25 cellular contexts compared by ENCODE assay signal in the genomic region with DNA sequence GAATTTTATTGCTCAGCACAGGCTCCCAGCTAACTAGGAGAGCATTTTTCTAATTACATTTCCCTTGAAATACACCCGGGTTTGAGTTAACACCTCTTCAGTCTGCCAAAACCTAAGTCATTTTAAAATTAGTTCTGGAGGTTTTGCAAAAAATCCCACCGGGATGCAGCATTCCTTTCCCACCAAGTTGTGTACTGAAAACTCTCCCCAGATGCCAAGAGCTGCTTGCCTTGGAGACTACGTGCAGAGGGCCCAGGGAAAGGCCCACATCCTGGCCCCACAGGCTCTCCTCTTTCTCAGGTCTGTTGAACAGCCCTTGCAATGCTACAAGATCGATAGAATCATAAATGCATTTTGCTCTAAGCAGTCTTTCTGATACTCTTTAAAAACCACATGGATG.
"Had no signal": no experiment of that assay in that cellular context is flagged by ENCODE, and none has a peak within 500 bp of the region (broad histone marks: within the 10 kb centered on the region; RNA-seq: fewer than 3 reads in every experiment).

No MANE protein-coding gene starts in this region.

- H3K4me3 ChIP-seq: coronary artery, esophagus muscularis mucosa, gastrocnemius medialis, left lung, ovary, smooth muscle cell, stomach, testis, tibial nerve, upper lobe of right lung, uterus had no signal

- H3K4me2 ChIP-seq: smooth muscle cell had no signal

- H3K9me3 Mint-ChIP-seq: stimulated activated effector memory CD8-positive, alpha-beta T cell treated with anti-CD3 and anti-CD28 coated beads, Interleukin-12 subunit alpha, Interleukin-12 subunit beta, amount 100 ng/mL, for 72 hours had no signal

- H3K4me3 Mint-ChIP-seq: naive thymus-derived CD8-positive, alpha-beta T cell; stimulated activated effector memory CD8-positive, alpha-beta T cell treated with anti-CD3 and anti-CD28 coated beads, Interleukin-12 subunit alpha, Interleukin-12 subunit beta, amount 100 ng/mL, for 72 hours had no signal

- H3K27me3 Mint-ChIP-seq: naive thymus-derived CD8-positive, alpha-beta T cell had no signal

- H3K27me3 ChIP-seq: esophagus muscularis mucosa, gastrocnemius medialis, left lung, ovary, stomach, testis, tibial nerve, upper lobe of right lung, uterus had no signal

- H3K36me3 ChIP-seq: esophagus muscularis mucosa, gastrocnemius medialis, left lung, ovary, stomach, tibial nerve, upper lobe of right lung, uterus had no signal

- H3K4me1 Mint-ChIP-seq: stimulated activated effector memory CD8-positive, alpha-beta T cell treated with anti-CD3 and anti-CD28 coated beads, Interleukin-12 subunit alpha, Interleukin-12 subunit beta, amount 100 ng/mL, for 72 hours had no signal

- H3K36me3 Mint-ChIP-seq: stimulated activated effector memory CD8-positive, alpha-beta T cell treated with anti-CD3 and anti-CD28 coated beads, Interleukin-12 subunit alpha, Interleukin-12 subunit beta, amount 100 ng/mL, for 72 hours had no signal

- DNase-seq: dermis blood vessel endothelial cell; effector memory CD4-positive, alpha-beta T cell; foreskin fibroblast; gastrocnemius medialis; head of caudate nucleus; left cardiac atrium; left lung; mammary epithelial cell; naive thymus-derived CD8-positive, alpha-beta T cell; occipital lobe; ovary; retina; stimulated activated CD4-positive, alpha-beta T cell treated with anti-CD3 and anti-CD28 coated beads, Interleukin-12 subunit alpha, Interleukin-12 subunit beta, amount 100 ng/mL, for 4 hours; stimulated activated CD4-positive, alpha-beta T cell treated with anti-CD3 and anti-CD28 coated beads, Interleukin-2, amount 100 ng/mL, for 24 hours; stimulated activated CD4-positive, alpha-beta T cell treated with anti-CD3 and anti-CD28 coated beads, Interleukin-4, amount 100 ng/mL, for 24 hours; stimulated activated naive CD4-positive, alpha-beta T cell treated with Interleukin-2 at 50 U/mL for 16 hours; stomach; testis; uterus had no signal

- H3K27ac Mint-ChIP-seq: naive thymus-derived CD8-positive, alpha-beta T cell; stimulated activated effector memory CD8-positive, alpha-beta T cell treated with anti-CD3 and anti-CD28 coated beads, Interleukin-12 subunit alpha, Interleukin-12 subunit beta, amount 100 ng/mL, for 72 hours had no signal

- H3K9me3 ChIP-seq: gastrocnemius medialis, ovary, testis, upper lobe of right lung, uterus had no signal

- H3K27ac ChIP-seq: coronary artery, esophagus muscularis mucosa, gastrocnemius medialis, left lung, ovary, stomach, testis, tibial nerve, upper lobe of right lung had no signal
